Comparison of ENCODE assay signal across 16 cellular contexts in the genomic region with DNA sequence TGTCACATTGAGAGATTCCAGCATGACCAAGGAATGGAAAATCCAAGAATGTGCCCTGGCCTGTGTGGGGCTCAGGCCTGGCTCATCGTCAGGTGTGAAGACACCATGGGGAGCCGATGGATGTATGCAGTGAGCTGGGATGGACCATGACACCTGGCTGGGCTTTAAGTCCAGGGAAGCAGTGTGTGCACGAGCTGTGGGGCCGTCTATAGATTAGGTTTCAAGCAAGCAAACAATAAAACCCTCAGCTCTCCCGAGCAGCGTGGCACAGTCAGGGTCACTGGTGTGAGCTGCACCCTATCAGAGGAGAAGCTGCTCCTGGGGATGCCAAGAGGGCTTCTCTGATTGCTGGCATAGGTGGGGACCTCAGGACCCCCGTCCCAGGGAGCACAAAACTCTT. TPM values are rescaled to one million over a fixed set of nuclear protein-coding genes. Genes with fewer than 3 reads are reported as not detected.
DNase-seq lines count a peak whose midpoint lies in the region; ATAC-seq and TF ChIP-seq lines count a peak whose summit lies in the region.
"Had no signal": no experiment of that assay in that cellular context is flagged by ENCODE, and none has a peak within 500 bp of the region (broad histone marks: within the 10 kb centered on the region; RNA-seq: fewer than 3 reads in every experiment).

No MANE protein-coding gene starts in this region.

- H3K4me3 Mint-ChIP-seq in endodermal cell (no peak overlapping the region), progenitor cell of endocrine pancreas (ENCODE audit: low read depth) (no peak overlapping the region)
- H3K4me3 Mint-ChIP-seq: CD4-positive, alpha-beta T cell had no signal

- no peak overlapping the region for H3K4me3 ChIP-seq in endodermal cell (ENCODE audit: low read length)
- no peak overlapping the region for H3K4me3 ChIP-seq in stomach smooth muscle (ENCODE audit: low read length in 2 of 2)
- H3K4me3 ChIP-seq: A549, HAP-1 had no signal

- H3K27ac Mint-ChIP-seq in endodermal cell = peak overlapping the region; percentile 22
- peak overlapping the region; percentile 76 for H3K27ac Mint-ChIP-seq in progenitor cell of endocrine pancreas
- H3K27ac Mint-ChIP-seq: CD4-positive, alpha-beta T cell had no signal

- H3K9me3 Mint-ChIP-seq in endodermal cell = no peaks in the 10 kb centered on the region
- no peaks in the 10 kb centered on the region for H3K9me3 Mint-ChIP-seq in progenitor cell of endocrine pancreas (ENCODE audit: low read depth)
- H3K9me3 Mint-ChIP-seq: CD4-positive, alpha-beta T cell had no signal

- H3K36me3 Mint-ChIP-seq in endodermal cell (ENCODE audit: low read depth) = peaks cover 36% of the 10 kb centered on the region
- H3K36me3 Mint-ChIP-seq in progenitor cell of endocrine pancreas (ENCODE audit: insufficient read depth) = peaks cover 21% of the 10 kb centered on the region

- H3K36me3 ChIP-seq in endodermal cell (ENCODE audit: control insufficient read depth, insufficient read depth, low read length) = peaks cover 52% of the 10 kb centered on the region
- H3K36me3 ChIP-seq in stomach smooth muscle (ENCODE audit: control insufficient read depth in 2 of 2, insufficient read depth in 2 of 2, low read length in 2 of 2) = peaks cover 28 to 36% of the 10 kb centered on the region in 2 donors

- H3K27ac ChIP-seq in endodermal cell (ENCODE audit: low read depth, low read length) (no peak overlapping the region), stomach smooth muscle (ENCODE audit: low read length) (peak overlapping the region; percentile 70)
- H3K27ac ChIP-seq: 22Rv1, A549, C4-2B, HL-60 had no signal

- H3K9me3 ChIP-seq in endodermal cell (ENCODE audit: control insufficient read depth, low read length) = no peaks in the 10 kb centered on the region
- no peaks in the 10 kb centered on the region for H3K9me3 ChIP-seq in stomach smooth muscle (ENCODE audit: control insufficient read depth in 2 of 2, low read length in 2 of 2)
- H3K9me3 ChIP-seq: A549, Caco-2, HAP-1 had no signal

- TF ChIP-seq CTCF in endodermal cell (conservative IDR thresholded peaks at IDR 0.05) (no peak), progenitor cell of endocrine pancreas (IDR thresholded peaks at IDR 0.05; ENCODE audit: unreplicated experiment) (no peak)

- H3K27me3 Mint-ChIP-seq in endodermal cell (ENCODE audit: insufficient read depth) (no peaks in the 10 kb centered on the region), progenitor cell of endocrine pancreas (no peaks in the 10 kb centered on the region)
- H3K27me3 Mint-ChIP-seq: CD4-positive, alpha-beta T cell had no signal

- ATAC-seq in HG02840 (IDR thresholded peaks at IDR 0.05; ENCODE audit: low FRiP score, unreplicated experiment) = no peak
- ATAC-seq: A549 had no signal

- H3K4me1 Mint-ChIP-seq in endodermal cell = no peaks in the 10 kb centered on the region
- peaks cover 2% of the 10 kb centered on the region for H3K4me1 Mint-ChIP-seq in progenitor cell of endocrine pancreas (ENCODE audit: low read depth)

- H3K9ac ChIP-seq in endodermal cell (ENCODE audit: extremely low read depth, low read length, poor library complexity, severe bottlenecking) (no peak overlapping the region), stomach smooth muscle (ENCODE audit: low read length in 2 of 2) (no peak overlapping the region)

- WGBS in endodermal cell (ENCODE audit: insufficient coverage in 1 of 2, insufficient read length in 1 of 2), 2 experiments = 90 to 94% methylated on average over 3 to 7 of the region's 7 CpGs

- DNase-seq in NCI-H510A treated with DMSO at 0.1 percent for 48 hours (lab: John Stamatoyannopoulos, UW) (peak; percentile 2), NCI-H510A (lab: John Stamatoyannopoulos, UW) (no peak), endodermal cell (no peak), progenitor cell of endocrine pancreas (ENCODE audit: low spot score, unreplicated experiment) (no peak), iPS-NIHi7 (ENCODE audit: extremely low spot score) (no peak), NCI-H1092 treated with DMSO at 0.1 percent for 48 hours (lab: John Stamatoyannopoulos, UW) (no peak)
- DNase-seq: AML-193; Caco-2; CD4-positive, alpha-beta T cell had no signal

- H3K4me1 ChIP-seq in endodermal cell (ENCODE audit: control insufficient read depth, insufficient read depth, low read length) (no peaks in the 10 kb centered on the region), stomach smooth muscle (ENCODE audit: control insufficient read depth, insufficient read depth, low read length) (peaks cover 24% of the 10 kb centered on the region)
- H3K4me1 ChIP-seq: Caco-2, HAP-1 had no signal

- no peaks in the 10 kb centered on the region for H3K27me3 ChIP-seq in endodermal cell (ENCODE audit: control insufficient read depth, insufficient read depth, low read length, poor library complexity, severe bottlenecking)
- H3K27me3 ChIP-seq in stomach smooth muscle (ENCODE audit: control insufficient read depth in 1 of 2, insufficient read depth in 2 of 2, low read length in 2 of 2) = no peaks in the 10 kb centered on the region

RNA-seq across cellular contexts. Expression of a gene that starts 50.5 kb away (rescaled TPM):
- 10 to 100 TPM; 79.4 to 83.4 TPM for total RNA-seq in endodermal cell
- polyA plus RNA-seq in endodermal cell (2013, experiment 1 of 2) = 55.8 TPM
- polyA plus RNA-seq in endodermal cell (2013, experiment 2 of 2) = 53.5 TPM
- total RNA-seq in progenitor cell of endocrine pancreas = 132 and 149 TPM in 2 replicates

RNA-seq across cellular contexts. Expression of a gene that starts 52.3 kb away (rescaled TPM):
- total RNA-seq in endodermal cell = 10 to 100 TPM; 28.2 to 28.6 TPM
- polyA plus RNA-seq in endodermal cell (2013, experiment 1 of 2) = 18.0 TPM
- 18.3 TPM for polyA plus RNA-seq in endodermal cell (2013, experiment 2 of 2)
- total RNA-seq in progenitor cell of endocrine pancreas = 26.7 and 27.5 TPM in 2 replicates

RNA-seq across cellular contexts. Expression of a gene that starts 56.6 kb away (rescaled TPM):
- total RNA-seq in endodermal cell = 1,000 to 10,000 TPM; 1,695 to 1,720 TPM
- 2,044 TPM for polyA plus RNA-seq in endodermal cell (2013, experiment 1 of 2)
- 2,088 TPM for polyA plus RNA-seq in endodermal cell (2013, experiment 2 of 2)
- total RNA-seq in progenitor cell of endocrine pancreas = 1,431 and 1,496 TPM in 2 replicates
